9 cellular contexts compared by ENCODE assay signal in genomic region chr9:132412089-132412488, GRCh38. TPM values are rescaled to one million over a fixed set of nuclear protein-coding genes. Genes with fewer than 3 reads are reported as not detected.
DNase-seq lines count a peak whose midpoint lies in the region; ATAC-seq and TF ChIP-seq lines count a peak whose summit lies in the region.
"Had no signal": no experiment of that assay in that cellular context is flagged by ENCODE, and none has a peak within 500 bp of the region (broad histone marks: within the 10 kb centered on the region; RNA-seq: fewer than 3 reads in every experiment).

No MANE protein-coding gene starts in this region.

- H3K27me3 Mint-ChIP-seq in stimulated activated naive B cell treated with anti-CD40 and anti-IgM and Interleukin-4, amounts not matched to agents 10 μg/mL and 1 μg/mL and 100 μg/mL, for 72 hours = peaks cover 26 to 36% of the 10 kb centered on the region in 2 donors

- H3K4me1 ChIP-seq in BE2C (no peaks in the 10 kb centered on the region), SJCRH30 (no peaks in the 10 kb centered on the region)

- H3K36me3 Mint-ChIP-seq in stimulated activated naive B cell treated with anti-CD40 and anti-IgM and Interleukin-4, amounts not matched to agents 10 μg/mL and 1 μg/mL and 100 μg/mL, for 72 hours = no peaks in the 10 kb centered on the region

- peak overlapping the region; percentile 29 for H3K4me3 ChIP-seq in BE2C (ENCODE audit: low read depth, low read length)
- H3K4me3 ChIP-seq in SJCRH30 = no peak overlapping the region
- no peak overlapping the region for H3K4me3 ChIP-seq in epithelial cell of proximal tubule (ENCODE audit: low read depth, low read length)

- DNase-seq in BE2C = peak; percentile 77
- DNase-seq in SJCRH30 = peak; percentile 22 to 59
- no peak for DNase-seq in epithelial cell of proximal tubule (ENCODE audit: low read depth)
- no peak for DNase-seq in stimulated activated naive B cell treated with anti-CD40 and anti-IgM and Interleukin-4, amounts not matched to agents 10 μg/mL and 1 μg/mL and 100 μg/mL, for 72 hours
- no peak for DNase-seq in DMS153 treated with DMSO at 0.1 percent for 48 hours (lab: John Stamatoyannopoulos, UW; ENCODE audit: unreplicated experiment)
- no peak for DNase-seq in occipital lobe (lab: John Stamatoyannopoulos, UW)

- H3K27ac Mint-ChIP-seq in stimulated activated naive B cell treated with anti-CD40 and anti-IgM and Interleukin-4, amounts not matched to agents 10 μg/mL and 1 μg/mL and 100 μg/mL, for 72 hours = peak overlapping the region; percentile 37

- H3K9me3 ChIP-seq in BE2C = no peaks in the 10 kb centered on the region
- no peaks in the 10 kb centered on the region for H3K9me3 ChIP-seq in SJCRH30 (replicated peaks)

- H3K4me3 Mint-ChIP-seq in stimulated activated naive B cell treated with anti-CD40 and anti-IgM and Interleukin-4, amounts not matched to agents 10 μg/mL and 1 μg/mL and 100 μg/mL, for 72 hours = no peak overlapping the region

- no peaks in the 10 kb centered on the region for H3K9me3 Mint-ChIP-seq in stimulated activated naive B cell treated with anti-CD40 and anti-IgM and Interleukin-4, amounts not matched to agents 10 μg/mL and 1 μg/mL and 100 μg/mL, for 72 hours
- H3K9me3 Mint-ChIP-seq: IgD-negative memory B cell had no signal

- ATAC-seq in stimulated activated naive B cell treated with anti-CD40 and anti-IgM and Interleukin-4, amounts not matched to agents 10 μg/mL and 1 μg/mL and 100 μg/mL, for 72 hours (replicated peaks) = no peak
- ATAC-seq in HG03460 (IDR thresholded peaks at IDR 0.05; ENCODE audit: unreplicated experiment) = no peak

- TF ChIP-seq CTCF in BE2C (IDR thresholded peaks at IDR 0.05; ENCODE audit: low read depth, low read length) = peak; percentile 94
- TF ChIP-seq CTCF in GM12873 (IDR thresholded peaks at IDR 0.05; ENCODE audit: insufficient read depth, low read depth, low read length, missing control alignments) = peak; percentile 53
- TF ChIP-seq CTCF in epithelial cell of proximal tubule (conservative IDR thresholded peaks at IDR 0.05; ENCODE audit: low read depth, low read length) = peak; percentile 76

- H3K36me3 ChIP-seq in BE2C (no peaks in the 10 kb centered on the region), SJCRH30 (no peaks in the 10 kb centered on the region)

- peaks cover 18 to 25% of the 10 kb centered on the region in 2 donors for H3K4me1 Mint-ChIP-seq in stimulated activated naive B cell treated with anti-CD40 and anti-IgM and Interleukin-4, amounts not matched to agents 10 μg/mL and 1 μg/mL and 100 μg/mL, for 72 hours

- no peak overlapping the region for H3K27ac ChIP-seq in SJCRH30

- H3K27me3 ChIP-seq in BE2C (0 out of 2 replicates have a peak, but pooled peaks cover 5% of the 10 kb centered on the region), SJCRH30 (peaks cover 21% of the 10 kb centered on the region; the same call in 1 of the 2 replicates)

RNA-seq across cellular contexts. Expression of gene CFAP77, which starts 2.1 kb away (rescaled TPM):
- not detected for polyA plus RNA-seq in BE2C (2012; ENCODE audit: insufficient read depth, insufficient read length, low read depth)
- not detected in 2 replicates for total RNA-seq in SJCRH30 (2014; rRNA removed; shearing (Covaris generic))
- total RNA-seq in epithelial cell of proximal tubule = not detected in 2 replicates
- total RNA-seq in occipital lobe = not detected
- polyA plus RNA-seq: IgD-negative memory B cell had no signal

RNA-seq across cellular contexts. Expression of gene TTF1, which starts 5.4 kb away (rescaled TPM):
- 9.0 TPM for polyA plus RNA-seq in BE2C (2012; ENCODE audit: insufficient read depth, insufficient read length, low read depth)
- total RNA-seq in SJCRH30 (2014; rRNA removed; shearing (Covaris generic)) = 20.3 and 25.9 TPM in 2 replicates
- total RNA-seq in epithelial cell of proximal tubule = 16.3 and 29.8 TPM in 2 replicates
- total RNA-seq in occipital lobe = 11.7 TPM

RNA-seq across cellular contexts. Expression of gene SETX, which starts 57.3 kb away (rescaled TPM):
- 36.2 TPM for polyA plus RNA-seq in BE2C (2012; ENCODE audit: insufficient read depth, insufficient read length, low read depth)
- total RNA-seq in SJCRH30 (2014; rRNA removed; shearing (Covaris generic)) = 44.7 and 51.7 TPM in 2 replicates
- 24.9 and 34.7 TPM in 2 replicates for total RNA-seq in epithelial cell of proximal tubule
- 85.3 TPM for total RNA-seq in occipital lobe

Comparison
In these comparisons a context has a peak if more than half of its experiments do, and no peak if none do; other contexts are left out.
1. DNase-seq: peak in BE2C (single experiment) and SJCRH30 (2 of 2); none in epithelial cell of proximal tubule (single experiment), stimulated activated naive B cell treated with anti-CD40 and anti-IgM and Interleukin-4, amounts not matched to agents 10 μg/mL and 1 μg/mL and 100 μg/mL, for 72 hours (single experiment), DMS153 treated with DMSO at 0.1 percent for 48 hours (single experiment) and occipital lobe (single experiment).
2. Peak in every context shown above with its lines, with median percentiles within 50 percentile points of each other: CTCF ChIP-seq.